In genomic region chr4:152779513-152780266, GRCh38 we compare ENCODE assay signal across 8 cellular contexts. TPM values are rescaled to one million over a fixed set of nuclear protein-coding genes. Genes with fewer than 3 reads are reported as not detected.
DNase-seq lines count a peak whose midpoint lies in the region; ATAC-seq and TF ChIP-seq lines count a peak whose summit lies in the region.

TSS of gene ARFIP1 (plus strand) at chr4:152779954. CDS start at chr4:152829634, 49,680 bp downstream.
TSS of gene TIGD4 (minus strand) at chr4:152779730. CDS start at chr4:152771004, 8,726 bp downstream.

- H3K36me3 ChIP-seq in DOHH2 (ENCODE audit: control insufficient read depth, low read length) (no peaks in the 10 kb centered on the region; the same call in 1 of the 2 replicates), KOPT-K1 (ENCODE audit: insufficient read depth, low read length) (no peaks in the 10 kb centered on the region), Peyer's patch (no peaks in the 10 kb centered on the region), fibroblast of lung (ENCODE audit: control insufficient read depth, insufficient read depth, low read length) (no peaks in the 10 kb centered on the region)
- no peaks in the 10 kb centered on the region for H3K36me3 ChIP-seq in naive thymus-derived CD4-positive, alpha-beta T cell (ENCODE audit: control insufficient read depth in 2 of 3, insufficient read depth in 3 of 3, low read length in 3 of 3)

- no peaks in the 10 kb centered on the region for H3K9me3 Mint-ChIP-seq in activated T-helper 1 cell treated with anti-CD3 and anti-CD28 coated beads, Interleukin-12 subunit alpha, Interleukin-12 subunit beta, Interleukin-2, Interleukin-4 antibody, amounts not matched to agents 30 ng/mL and 10 ng/mL and 1 ng/mL, durations not matched to agents 14 hours and 24 hours and 36 hours
- peaks cover 0 to 7% (median 0%) of the 10 kb centered on the region in 11 donors for H3K9me3 Mint-ChIP-seq in naive thymus-derived CD4-positive, alpha-beta T cell
- no peaks in the 10 kb centered on the region for H3K9me3 Mint-ChIP-seq in stimulated activated naive B cell treated with anti-CD40 and anti-IgM and Interleukin-4, amounts not matched to agents 10 μg/mL and 1 μg/mL and 100 μg/mL, for 72 hours

- POLR2A ChIA-PET in naive thymus-derived CD4-positive, alpha-beta T cell (lab: Charles Lee) = interaction anchor here (0.8 to 1.7 kb wide), 5 partner anchors 10 to 333 kb away, joined by 3 to 4 read pairs (median 3); partner anchors contain the start of genes FBXW7 and TMEM154

- H3F3A ChIP-seq in DOHH2 (ENCODE audit: control insufficient read depth, insufficient read depth) = no peaks in the 10 kb centered on the region; the same call in 1 of the 2 replicates

- H3K4me3 ChIP-seq in DOHH2 (ENCODE audit: low read length) = peak within 1 kb of the TSS; percentile 99
- H3K4me3 ChIP-seq in Peyer's patch = peak within 1 kb of the TSS; percentile 69 to 85 (median 74)
- H3K4me3 ChIP-seq in fibroblast of lung (replicated peaks in 1 of 4; ENCODE audit: control extremely low read depth in 1 of 4, insufficient read depth in 1 of 4, low read depth in 3 of 4, low read length in 4 of 4) = peak within 1 kb of the TSS; percentile 80 to 96 (median 93)
- peak within 1 kb of the TSS; percentile 97 for H3K4me3 ChIP-seq in naive thymus-derived CD4-positive, alpha-beta T cell (ENCODE audit: low read length)

- H3K4me1 ChIP-seq in DOHH2 (ENCODE audit: control insufficient read depth, low read length) (peaks cover 38% of the 10 kb centered on the region), Peyer's patch (peaks cover 0 to 26% (median 0%) of the 10 kb centered on the region in 4 donors), fibroblast of lung (ENCODE audit: control insufficient read depth, extremely low read depth, insufficient read depth, low read length) (peaks cover 2% of the 10 kb centered on the region)
- peaks cover 13 to 16% of the 10 kb centered on the region in 2 donors for H3K4me1 ChIP-seq in naive thymus-derived CD4-positive, alpha-beta T cell (ENCODE audit: control insufficient read depth in 2 of 2, insufficient read depth in 2 of 2, low read length in 2 of 2)

- DNase-seq in Peyer's patch (peak; percentile 92 to 98 (median 98)), fibroblast of lung (ENCODE audit: low read depth in 2 of 2) (peak; percentile 96 to 97)
- peak; percentile 96 for DNase-seq in activated T-helper 1 cell treated with anti-CD3 and anti-CD28 coated beads, Interleukin-12 subunit alpha, Interleukin-12 subunit beta, Interleukin-2, Interleukin-4 antibody, amounts not matched to agents 30 ng/mL and 10 ng/mL and 1 ng/mL, durations not matched to agents 14 hours and 24 hours and 36 hours (ENCODE audit: low spot score)
- peak; percentile 86 to 97 (median 93) for DNase-seq in naive thymus-derived CD4-positive, alpha-beta T cell
- peak; percentile 97 for DNase-seq in stimulated activated naive B cell treated with anti-CD40 and anti-IgM and Interleukin-4, amounts not matched to agents 10 μg/mL and 1 μg/mL and 100 μg/mL, for 72 hours

- intact Hi-C loops in activated T-helper 1 cell treated with anti-CD3 and anti-CD28 coated beads, Interleukin-12 subunit alpha, Interleukin-12 subunit beta, Interleukin-2, Interleukin-4 antibody, amounts not matched to agents 30 ng/mL and 10 ng/mL and 1 ng/mL, durations not matched to agents 14 hours and 24 hours and 36 hours (cut with micrococcal nuclease) = loop anchor here (1.0 to 5.0 kb wide), 12 partner anchors 28 to 1680 kb away; partner anchors contain the start of genes FBXW7, FHDC1, GATB and RPS3A
- intact Hi-C loops in naive thymus-derived CD4-positive, alpha-beta T cell (cut with micrococcal nuclease) = loop anchor here (1.0 to 10.0 kb wide), 22 partner anchors 60 to 1771 kb away; partner anchors contain the start of genes FBXW7 (in 2 of the 2), GATB (in 2 of the 2), RPS3A (in 2 of the 2) and FHDC1 (in 1 of the 2)

- H3K79me2 ChIP-seq in DOHH2 (ENCODE audit: control insufficient read depth, low read length) = peaks cover 32% of the 10 kb centered on the region
- peaks cover 42% of the 10 kb centered on the region for H3K79me2 ChIP-seq in fibroblast of lung (ENCODE audit: control insufficient read depth, insufficient read depth, low read length)

- H3K27ac Mint-ChIP-seq in activated T-helper 1 cell treated with anti-CD3 and anti-CD28 coated beads, Interleukin-12 subunit alpha, Interleukin-12 subunit beta, Interleukin-2, Interleukin-4 antibody, amounts not matched to agents 30 ng/mL and 10 ng/mL and 1 ng/mL, durations not matched to agents 14 hours and 24 hours and 36 hours = peak within 1 kb of the TSS; percentile 94
- H3K27ac Mint-ChIP-seq in naive thymus-derived CD4-positive, alpha-beta T cell = peak within 1 kb of the TSS; percentile 90 to 99 (median 95)
- peak within 1 kb of the TSS; percentile 98 for H3K27ac Mint-ChIP-seq in stimulated activated naive B cell treated with anti-CD40 and anti-IgM and Interleukin-4, amounts not matched to agents 10 μg/mL and 1 μg/mL and 100 μg/mL, for 72 hours

- peak within 1 kb of the TSS; percentile 91 for H3K4me2 ChIP-seq in DOHH2 (ENCODE audit: low read length)
- peak within 1 kb of the TSS; percentile 94 for H3K4me2 ChIP-seq in fibroblast of lung (ENCODE audit: extremely low read depth, insufficient read depth, low read length)

- H3K4me3 Mint-ChIP-seq in activated T-helper 1 cell treated with anti-CD3 and anti-CD28 coated beads, Interleukin-12 subunit alpha, Interleukin-12 subunit beta, Interleukin-2, Interleukin-4 antibody, amounts not matched to agents 30 ng/mL and 10 ng/mL and 1 ng/mL, durations not matched to agents 14 hours and 24 hours and 36 hours = peak within 1 kb of the TSS; percentile 99
- peak within 1 kb of the TSS; percentile 92 to 100 (median 96) for H3K4me3 Mint-ChIP-seq in naive thymus-derived CD4-positive, alpha-beta T cell
- peak within 1 kb of the TSS; percentile 98 for H3K4me3 Mint-ChIP-seq in stimulated activated naive B cell treated with anti-CD40 and anti-IgM and Interleukin-4, amounts not matched to agents 10 μg/mL and 1 μg/mL and 100 μg/mL, for 72 hours

- peaks cover 44% of the 10 kb centered on the region for H3K4me1 Mint-ChIP-seq in activated T-helper 1 cell treated with anti-CD3 and anti-CD28 coated beads, Interleukin-12 subunit alpha, Interleukin-12 subunit beta, Interleukin-2, Interleukin-4 antibody, amounts not matched to agents 30 ng/mL and 10 ng/mL and 1 ng/mL, durations not matched to agents 14 hours and 24 hours and 36 hours (ENCODE audit: low read depth)
- peaks cover 33 to 60% (median 44%) of the 10 kb centered on the region in 7 donors for H3K4me1 Mint-ChIP-seq in naive thymus-derived CD4-positive, alpha-beta T cell
- peaks cover 34 to 55% of the 10 kb centered on the region in 2 donors for H3K4me1 Mint-ChIP-seq in stimulated activated naive B cell treated with anti-CD40 and anti-IgM and Interleukin-4, amounts not matched to agents 10 μg/mL and 1 μg/mL and 100 μg/mL, for 72 hours

- H3K27me3 ChIP-seq in DOHH2 (ENCODE audit: control insufficient read depth, low read length) (peaks cover 19% of the 10 kb centered on the region), Peyer's patch (no peaks in the 10 kb centered on the region), fibroblast of lung (ENCODE audit: control insufficient read depth, insufficient read depth, low read length) (no peaks in the 10 kb centered on the region)
- no peaks in the 10 kb centered on the region for H3K27me3 ChIP-seq in naive thymus-derived CD4-positive, alpha-beta T cell (ENCODE audit: control insufficient read depth in 2 of 2, insufficient read depth in 2 of 2, low read length in 2 of 2)

- peak within 1 kb of the TSS; percentile 88 for H3K9ac ChIP-seq in fibroblast of lung (ENCODE audit: insufficient read depth, low read length)

- H3K9me3 ChIP-seq in DOHH2 (ENCODE audit: control insufficient read depth, insufficient read depth, low read length) = no peaks in the 10 kb centered on the region
- no peaks in the 10 kb centered on the region for H3K9me3 ChIP-seq in KOPT-K1 (ENCODE audit: insufficient read depth, low read length, poor library complexity, severe bottlenecking)
- H3K9me3 ChIP-seq in Peyer's patch = no peaks in the 10 kb centered on the region
- H3K9me3 ChIP-seq in fibroblast of lung (ENCODE audit: control insufficient read depth, insufficient read depth, low read depth, low read length) = no peaks in the 10 kb centered on the region
- no peaks in the 10 kb centered on the region for H3K9me3 ChIP-seq in naive thymus-derived CD4-positive, alpha-beta T cell (ENCODE audit: control insufficient read depth in 2 of 3, low read length in 3 of 3)

- TF ChIP-seq CTCF in DOHH2 (IDR thresholded peaks at IDR 0.05; ENCODE audit: low read depth, low read length, poor library complexity, severe bottlenecking) = peak; percentile 58
- peak in 3 of 6 experiments; percentile 12 to 30 (median 22) for TF ChIP-seq CTCF in Peyer's patch (IDR thresholded peaks at IDR 0.05)
- peak; percentile 20 to 27 for TF ChIP-seq CTCF in fibroblast of lung (conservative IDR thresholded peaks at IDR 0.05 in 1 of 2, IDR thresholded peaks at IDR 0.05 in 1 of 2; ENCODE audit: low read depth in 1 of 2, low read length in 2 of 2)

- H3K27me3 Mint-ChIP-seq in activated T-helper 1 cell treated with anti-CD3 and anti-CD28 coated beads, Interleukin-12 subunit alpha, Interleukin-12 subunit beta, Interleukin-2, Interleukin-4 antibody, amounts not matched to agents 30 ng/mL and 10 ng/mL and 1 ng/mL, durations not matched to agents 14 hours and 24 hours and 36 hours (ENCODE audit: insufficient read depth) = peaks cover 25% of the 10 kb centered on the region
- peaks cover 0 to 29% (median 6%) of the 10 kb centered on the region in 5 donors for H3K27me3 Mint-ChIP-seq in naive thymus-derived CD4-positive, alpha-beta T cell
- no peaks in the 10 kb centered on the region for H3K27me3 Mint-ChIP-seq in stimulated activated naive B cell treated with anti-CD40 and anti-IgM and Interleukin-4, amounts not matched to agents 10 μg/mL and 1 μg/mL and 100 μg/mL, for 72 hours

- H3K36me3 Mint-ChIP-seq in activated T-helper 1 cell treated with anti-CD3 and anti-CD28 coated beads, Interleukin-12 subunit alpha, Interleukin-12 subunit beta, Interleukin-2, Interleukin-4 antibody, amounts not matched to agents 30 ng/mL and 10 ng/mL and 1 ng/mL, durations not matched to agents 14 hours and 24 hours and 36 hours (ENCODE audit: low read depth) = peaks cover 2% of the 10 kb centered on the region
- peaks cover 0 to 4% (median 0%) of the 10 kb centered on the region in 5 donors for H3K36me3 Mint-ChIP-seq in naive thymus-derived CD4-positive, alpha-beta T cell
- H3K36me3 Mint-ChIP-seq in stimulated activated naive B cell treated with anti-CD40 and anti-IgM and Interleukin-4, amounts not matched to agents 10 μg/mL and 1 μg/mL and 100 μg/mL, for 72 hours = peaks cover 3 to 7% of the 10 kb centered on the region in 2 donors

- H3K9me2 ChIP-seq in DOHH2 (replicated peaks; ENCODE audit: control insufficient read depth, low read length) = no peaks in the 10 kb centered on the region

- H4K20me1 ChIP-seq in DOHH2 (ENCODE audit: control insufficient read depth, insufficient read depth, low read depth, low read length) (peaks cover 2% of the 10 kb centered on the region; the same call in 1 of the 2 replicates), fibroblast of lung (ENCODE audit: control insufficient read depth, extremely low read depth, insufficient read depth, low read length) (no peaks in the 10 kb centered on the region)

- no peak within 1 kb of the TSS for H3K27ac ChIP-seq in DOHH2 (ENCODE audit: low read depth, low read length)
- peak within 1 kb of the TSS; percentile 76 for H3K27ac ChIP-seq in KOPT-K1 (ENCODE audit: low read depth, low read length, poor library complexity, severe bottlenecking)
- H3K27ac ChIP-seq in Peyer's patch = peak within 1 kb of the TSS; percentile 83 to 89 (median 87)
- peak within 1 kb of the TSS; percentile 94 for H3K27ac ChIP-seq in fibroblast of lung (ENCODE audit: insufficient read depth, low read length)
- H3K27ac ChIP-seq in naive thymus-derived CD4-positive, alpha-beta T cell (ENCODE audit: low read depth, low read length) = peak within 1 kb of the TSS; percentile 80

- peak; percentile 45 to 73 for TF ChIP-seq POLR2A in Peyer's patch (IDR thresholded peaks at IDR 0.05)

- CTCF ChIA-PET in naive thymus-derived CD4-positive, alpha-beta T cell (lab: Charles Lee) = interaction anchor here (1.0 kb wide), 2 partner anchors 279 to 1384 kb away, joined by 3 to 5 read pairs; no protein-coding TSS in a partner anchor

- peak; percentile 91 for ATAC-seq in GM21786 (IDR thresholded peaks at IDR 0.05; ENCODE audit: unreplicated experiment)
- ATAC-seq in naive thymus-derived CD4-positive, alpha-beta T cell = peak; percentile 94
- ATAC-seq in stimulated activated naive B cell treated with anti-CD40 and anti-IgM and Interleukin-4, amounts not matched to agents 10 μg/mL and 1 μg/mL and 100 μg/mL, for 72 hours (replicated peaks) = peak; percentile 92 to 95

- H2AFZ ChIP-seq in fibroblast of lung (ENCODE audit: low read length) = peak within 1 kb of the TSS; percentile 88

RNA-seq across cellular contexts. Expression of gene ARFIP1, which starts in this region (rescaled TPM):
- total RNA-seq in Peyer's patch (10 to 100 TPM; 24.5 to 44.6 (median 36.3) TPM), fibroblast of lung (40.8 and 42.4 TPM in 2 replicates)
- total RNA-seq in activated T-helper 1 cell treated with anti-CD3 and anti-CD28 coated beads, Interleukin-12 subunit alpha, Interleukin-12 subunit beta, Interleukin-2, Interleukin-4 antibody, amounts not matched to agents 30 ng/mL and 10 ng/mL and 1 ng/mL, durations not matched to agents 14 hours and 24 hours and 36 hours = 18.6 and 23.2 TPM in 2 replicates
- polyA plus RNA-seq in fibroblast of lung = 26.5 and 35.6 TPM in 2 replicates
- 25.8 and 28.9 TPM in 2 replicates for polyA plus RNA-seq in fibroblast of lung (2012)
- 1.0 and 4.2 TPM in 2 replicates for polyA minus RNA-seq in fibroblast of lung (ENCODE audit: low replicate concordance)
- 10 to 100 TPM in 4 of 5 experiments, 1 to 10 TPM in 1; 5.1 to 20.2 (median 15.1) TPM for total RNA-seq in naive thymus-derived CD4-positive, alpha-beta T cell
- 10 to 100 TPM; 11.9 to 17.2 TPM for polyA plus RNA-seq in naive thymus-derived CD4-positive, alpha-beta T cell

RNA-seq across cellular contexts. Expression of gene TIGD4, which starts in this region (rescaled TPM):
- total RNA-seq in Peyer's patch = under 1 TPM in 2 of 4 donors, not detected in 2; 0.57 to 0.94 TPM
- 0.24 and 0.57 TPM in 2 replicates for total RNA-seq in activated T-helper 1 cell treated with anti-CD3 and anti-CD28 coated beads, Interleukin-12 subunit alpha, Interleukin-12 subunit beta, Interleukin-2, Interleukin-4 antibody, amounts not matched to agents 30 ng/mL and 10 ng/mL and 1 ng/mL, durations not matched to agents 14 hours and 24 hours and 36 hours
- under 0.01 TPM in 2 replicates for total RNA-seq in fibroblast of lung
- 0.03 and 0.08 TPM in 2 replicates for polyA plus RNA-seq in fibroblast of lung
- polyA plus RNA-seq in fibroblast of lung (2012) = not detected in 2 replicates
- polyA minus RNA-seq in fibroblast of lung (ENCODE audit: low replicate concordance) = not detected in 2 replicates
- under 1 TPM in 2 of 5 experiments, not detected in 3; 0.15 to 0.19 TPM for total RNA-seq in naive thymus-derived CD4-positive, alpha-beta T cell
- under 1 TPM in 1 of 2 donors, not detected in 1; 0.13 TPM for polyA plus RNA-seq in naive thymus-derived CD4-positive, alpha-beta T cell
